ENCODE assay signal across 17 cellular contexts in the genomic region with DNA sequence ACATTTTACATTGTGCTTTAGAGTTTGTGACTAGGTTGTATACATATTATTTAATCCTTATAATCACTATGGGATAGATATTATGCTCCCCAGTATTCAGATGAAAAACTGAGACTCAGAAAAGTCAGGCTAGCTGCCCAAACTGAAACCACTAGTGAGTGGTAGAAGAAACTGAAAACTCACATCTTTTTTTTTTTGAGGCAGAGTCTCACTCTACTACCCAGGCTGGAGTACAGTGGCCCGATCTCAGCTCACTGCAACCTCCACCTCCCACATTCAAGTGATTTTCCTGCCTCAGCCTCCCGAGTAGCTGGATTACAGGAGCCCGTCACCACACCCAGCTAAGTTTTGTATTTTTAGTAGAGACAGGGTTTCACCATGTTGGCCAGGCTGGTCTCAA. TPM values are rescaled to one million over a fixed set of nuclear protein-coding genes. Genes with fewer than 3 reads are reported as not detected.
DNase-seq lines count a peak whose midpoint lies in the region; ATAC-seq lines count a peak whose summit lies in the region.
"Had no signal": no experiment of that assay in that cellular context is flagged by ENCODE, and none has a peak within 500 bp of the region (broad histone marks: within the 10 kb centered on the region; RNA-seq: fewer than 3 reads in every experiment).

No MANE protein-coding gene starts in this region.

- no peaks in the 10 kb centered on the region for H3K27me3 Mint-ChIP-seq in activated CD4-positive, alpha-beta T cell treated with anti-CD3 and anti-CD28 coated beads for 36 hours
- H3K27me3 Mint-ChIP-seq in effector memory CD8-positive, alpha-beta T cell: no peaks in the 10 kb centered on the region
- H3K27me3 Mint-ChIP-seq: CD4-positive, alpha-beta T cell; naive thymus-derived CD4-positive, alpha-beta T cell had no signal

- POLR2A ChIA-PET in activated CD4-positive, alpha-beta T cell treated with anti-CD3 and anti-CD28 coated beads for 36 hours (lab: Charles Lee): interaction anchor here (1.4 kb wide), 1 partner anchor 16 kb away, joined by 4 read pairs; no protein-coding TSS in a partner anchor

- peaks cover 3% of the 10 kb centered on the region for H3K36me3 Mint-ChIP-seq in activated CD4-positive, alpha-beta T cell treated with anti-CD3 and anti-CD28 coated beads for 36 hours (ENCODE audit: low read depth)
- peaks cover 5% of the 10 kb centered on the region for H3K36me3 Mint-ChIP-seq in effector memory CD8-positive, alpha-beta T cell (ENCODE audit: insufficient read depth)

- intact Hi-C loops in activated CD4-positive, alpha-beta T cell treated with anti-CD3 and anti-CD28 coated beads for 36 hours (cut with DNase I, micrococcal nuclease): no loop called here

- H3K9me3 Mint-ChIP-seq in activated CD4-positive, alpha-beta T cell treated with anti-CD3 and anti-CD28 coated beads for 36 hours (ENCODE audit: low read depth): no peaks in the 10 kb centered on the region
- no peaks in the 10 kb centered on the region for H3K9me3 Mint-ChIP-seq in effector memory CD8-positive, alpha-beta T cell
- H3K9me3 Mint-ChIP-seq: CD4-positive, alpha-beta T cell had no signal

- peaks cover 62% of the 10 kb centered on the region for H3K4me1 Mint-ChIP-seq in activated CD4-positive, alpha-beta T cell treated with anti-CD3 and anti-CD28 coated beads for 36 hours
- peaks cover 21 to 27% of the 10 kb centered on the region in 2 donors for H3K4me1 Mint-ChIP-seq in effector memory CD8-positive, alpha-beta T cell (ENCODE audit: low read depth in 2 of 2)

- peak; percentile 44 for ATAC-seq in activated CD4-positive, alpha-beta T cell treated with anti-CD3 and anti-CD28 coated beads for 36 hours
- peak; percentile 69 for ATAC-seq in GM21381 (IDR thresholded peaks at IDR 0.05; ENCODE audit: unreplicated experiment)
- peak; percentile 73 for ATAC-seq in HG03521 (IDR thresholded peaks at IDR 0.05; ENCODE audit: unreplicated experiment)
- ATAC-seq in effector memory CD8-positive, alpha-beta T cell (replicated peaks): no peak
- ATAC-seq: naive thymus-derived CD4-positive, alpha-beta T cell had no signal

- DNase-seq in activated CD4-positive, alpha-beta T cell treated with anti-CD3 and anti-CD28 coated beads for 36 hours: no peak
- DNase-seq in activated CD4-positive, alpha-beta T cell treated with anti-CD3 and anti-CD28 coated beads, Interleukin-2, amount 50 U/mL, for 1 hour: no peak
- no peak for DNase-seq in effector memory CD8-positive, alpha-beta T cell
- DNase-seq in NCI-H2171 (lab: John Stamatoyannopoulos, UW): no peak
- DNase-seq in HK-2 (ENCODE audit: unreplicated experiment): no peak
- DNase-seq in NCI-H82 (lab: John Stamatoyannopoulos, UW): no peak
- DNase-seq: adrenal gland; caudate nucleus; CD4-positive, alpha-beta T cell; KBM-7; left ventricle myocardium inferior; naive thymus-derived CD4-positive, alpha-beta T cell; NCI-H1417; NCI-H446; stimulated activated CD4-positive, alpha-beta T cell treated with anti-CD3 and anti-CD28 coated beads, Interleukin-12 subunit alpha, Interleukin-12 subunit beta, amount 100 ng/mL, for 4 hours had no signal

- no peak overlapping the region for H3K4me3 Mint-ChIP-seq in activated CD4-positive, alpha-beta T cell treated with anti-CD3 and anti-CD28 coated beads for 36 hours
- peak overlapping the region in 1 of 2 donors; percentile 33 for H3K4me3 Mint-ChIP-seq in effector memory CD8-positive, alpha-beta T cell

- no peak overlapping the region for H3K27ac Mint-ChIP-seq in activated CD4-positive, alpha-beta T cell treated with anti-CD3 and anti-CD28 coated beads for 36 hours
- peak overlapping the region; percentile 13 to 23 for H3K27ac Mint-ChIP-seq in effector memory CD8-positive, alpha-beta T cell
- H3K27ac Mint-ChIP-seq: CD4-positive, alpha-beta T cell had no signal

- CTCF ChIA-PET in activated CD4-positive, alpha-beta T cell treated with anti-CD3 and anti-CD28 coated beads for 36 hours (lab: Charles Lee): interaction anchor here (0.6 to 1.2 kb wide), 2 partner anchors 13 to 1021 kb away, joined by 3 to 4 read pairs; no protein-coding TSS in a partner anchor

RNA-seq across cellular contexts. Expression of gene RNF24, which starts 22.2 kb away (rescaled TPM):
- total RNA-seq in activated CD4-positive, alpha-beta T cell treated with anti-CD3 and anti-CD28 coated beads for 36 hours: 10 to 100 TPM; 11.6 to 14.8 TPM
